24 cellular contexts compared by ENCODE assay signal in genomic region chr4:148074462-148074861, GRCh38.
A peak's percentile ranks its signal among the peaks of the same experiment; 100 is the strongest.
DNase-seq lines count a peak whose midpoint lies in the region; ATAC-seq and TF ChIP-seq lines count a peak whose summit lies in the region.
"Had no signal": no experiment of that assay in that cellular context is flagged by ENCODE, and none has a peak within 500 bp of the region (broad histone marks: within the 10 kb centered on the region; RNA-seq: fewer than 3 reads in every experiment).

No MANE protein-coding gene starts in this region.

- H3K36me3 ChIP-seq in left ventricle myocardium inferior (peaks cover 62% of the 10 kb centered on the region), endodermal cell (ENCODE audit: control insufficient read depth, insufficient read depth, low read length) (peaks cover 3% of the 10 kb centered on the region), psoas muscle (ENCODE audit: insufficient read depth in 1 of 2, low read depth in 1 of 2) (peaks cover 3 to 25% of the 10 kb centered on the region in 2 donors), hepatocyte (replicated peaks; ENCODE audit: insufficient read depth, low read depth) (no peaks in the 10 kb centered on the region)

- H3K4me3 Mint-ChIP-seq in chondrocyte (ENCODE audit: unreplicated experiment) (no peak overlapping the region), endodermal cell (no peak overlapping the region)
- H3K4me3 Mint-ChIP-seq: CD8-positive, alpha-beta memory T cell; GM23338; HFFc6; IgD-negative memory B cell had no signal

- peaks cover 51% of the 10 kb centered on the region for H3K36me3 Mint-ChIP-seq in chondrocyte (ENCODE audit: low read depth)
- peaks cover 40% of the 10 kb centered on the region for H3K36me3 Mint-ChIP-seq in endodermal cell (ENCODE audit: low read depth)

- no peak overlapping the region for H3K4me2 ChIP-seq in hepatocyte
- H3K4me2 ChIP-seq: GM23338 had no signal

- H3K4me1 ChIP-seq in left ventricle myocardium inferior, result peaks cover 61% of the 10 kb centered on the region
- no peaks in the 10 kb centered on the region for H3K4me1 ChIP-seq in endodermal cell (ENCODE audit: control insufficient read depth, insufficient read depth, low read length)
- H3K4me1 ChIP-seq in psoas muscle, result peaks cover 55% of the 10 kb centered on the region
- no peaks in the 10 kb centered on the region for H3K4me1 ChIP-seq in hepatocyte (ENCODE audit: insufficient read depth)

- TF ChIP-seq CTCF in left ventricle myocardium inferior (IDR thresholded peaks at IDR 0.05; ENCODE audit: borderline replicate concordance) (no peak), chondrocyte (IDR thresholded peaks at IDR 0.05) (no peak), endodermal cell (conservative IDR thresholded peaks at IDR 0.05) (no peak), psoas muscle (IDR thresholded peaks at IDR 0.05) (no peak), hepatocyte (IDR thresholded peaks at IDR 0.05; ENCODE audit: poor library complexity) (no peak)

- no peak overlapping the region for H2AFZ ChIP-seq in hepatocyte
- H2AFZ ChIP-seq: GM23338 had no signal

- no peak overlapping the region for H3K4me3 ChIP-seq in left ventricle myocardium inferior
- peak overlapping the region; percentile 17 for H3K4me3 ChIP-seq in endodermal cell (ENCODE audit: low read length)
- no peak overlapping the region for H3K4me3 ChIP-seq in psoas muscle
- no peak overlapping the region for H3K4me3 ChIP-seq in hepatocyte
- H3K4me3 ChIP-seq: GM12878, GM23338 had no signal

- no peak overlapping the region for H3K9ac ChIP-seq in endodermal cell (ENCODE audit: extremely low read depth, low read length, poor library complexity, severe bottlenecking)

- H3K9me3 ChIP-seq in left ventricle myocardium inferior (replicated peaks) (peaks cover 25% of the 10 kb centered on the region), endodermal cell (ENCODE audit: control insufficient read depth, low read length) (peaks cover 27% of the 10 kb centered on the region), psoas muscle (no peaks in the 10 kb centered on the region), hepatocyte (ENCODE audit: low read depth) (no peaks in the 10 kb centered on the region)
- H3K9me3 ChIP-seq: BE2C had no signal

- H3K27ac ChIP-seq in left ventricle myocardium inferior (replicated peaks) (no peak overlapping the region), endodermal cell (ENCODE audit: low read depth, low read length) (no peak overlapping the region), psoas muscle (peak overlapping the region; percentile 46), hepatocyte (no peak overlapping the region)

- H3K27me3 Mint-ChIP-seq in chondrocyte (ENCODE audit: low read depth), result no peaks in the 10 kb centered on the region
- H3K27me3 Mint-ChIP-seq in endodermal cell (ENCODE audit: insufficient read depth), result no peaks in the 10 kb centered on the region
- H3K27me3 Mint-ChIP-seq: CD4-positive, CD25-positive, alpha-beta regulatory T cell; CD8-positive, alpha-beta memory T cell; IgD-negative memory B cell had no signal

- WGBS in endodermal cell (ENCODE audit: insufficient coverage in 1 of 2, insufficient read length in 1 of 2), 2 experiments, result 95% methylated on average over 5 of the region's 5 CpGs; no CpG with 5 or more reads in 1 of the 2 experiments
- WGBS in psoas muscle, 3 donors, result 54 to 62% (median 58%) methylated on average over 5 of the region's 5 CpGs
- 97% methylated on average over 5 of the region's 5 CpGs for WGBS in hepatocyte (ENCODE audit: low lambda C conversion rate, missing lambda C conversion rate)

- ATAC-seq in Right ventricle myocardium superior (ENCODE audit: poor library complexity), result peak; percentile 6
- peak in 3 of 4 donors; percentile 32 to 35 (median 33) for ATAC-seq in psoas muscle
- ATAC-seq: GM12878, GM23338, HCT116, HepG2 had no signal

- H3K27me3 ChIP-seq in left ventricle myocardium inferior (ENCODE audit: low read depth), result no peaks in the 10 kb centered on the region
- H3K27me3 ChIP-seq in endodermal cell (ENCODE audit: control insufficient read depth, insufficient read depth, low read length, poor library complexity, severe bottlenecking), result no peaks in the 10 kb centered on the region
- H3K27me3 ChIP-seq in psoas muscle (ENCODE audit: insufficient read depth in 3 of 3, low read length in 2 of 3), result no peaks in the 10 kb centered on the region
- H3K27me3 ChIP-seq in hepatocyte, result no peaks in the 10 kb centered on the region
- H3K27me3 ChIP-seq: BE2C had no signal

- peaks cover 24% of the 10 kb centered on the region for H3K4me1 Mint-ChIP-seq in chondrocyte (ENCODE audit: low read depth)
- H3K4me1 Mint-ChIP-seq in endodermal cell, result peaks cover 6% of the 10 kb centered on the region
- H3K4me1 Mint-ChIP-seq: CD4-positive, CD25-positive, alpha-beta regulatory T cell; IgD-negative memory B cell had no signal

- peaks cover 12% of the 10 kb centered on the region for H3K9me3 Mint-ChIP-seq in chondrocyte (ENCODE audit: low read depth)
- H3K9me3 Mint-ChIP-seq in endodermal cell, result peaks cover 34% of the 10 kb centered on the region

- no peaks in the 10 kb centered on the region for H4K20me1 ChIP-seq in hepatocyte (ENCODE audit: insufficient read depth, poor library complexity, severe bottlenecking)

- no peaks in the 10 kb centered on the region for H3K79me2 ChIP-seq in hepatocyte

- DNase-seq in Right ventricle myocardium superior (no peak), left ventricle myocardium inferior (no peak), chondrocyte (ENCODE audit: low spot score) (no peak), endodermal cell (no peak), psoas muscle (no peak), hepatocyte (ENCODE audit: low spot score) (no peak), SW 1271 (lab: John Stamatoyannopoulos, UW) (no peak)
- DNase-seq: ACHN; BE2C; C1 segment of cervical spinal cord; CD4-positive, CD25-positive, alpha-beta regulatory T cell; CD8-positive, alpha-beta memory T cell; COR-L47; DMS 273 treated with DMSO at 0.1 percent for 48 hours; DMS53; DND-41; EL; H7; HFFc6 had no signal

- H3K27ac Mint-ChIP-seq in chondrocyte (ENCODE audit: unreplicated experiment), result peak overlapping the region; percentile 28
- H3K27ac Mint-ChIP-seq in endodermal cell, result no peak overlapping the region
- H3K27ac Mint-ChIP-seq: CD4-positive, CD25-positive, alpha-beta regulatory T cell; GM23338; HFFc6; IgD-negative memory B cell had no signal

- H3K9me2 ChIP-seq in hepatocyte (replicated peaks; ENCODE audit: insufficient read depth), result no peaks in the 10 kb centered on the region

- intact Hi-C loops in Right ventricle myocardium superior (cut with DNase I), result no loop called here
- intact Hi-C loops in left ventricle myocardium inferior (cut with micrococcal nuclease), result no loop called here
- intact Hi-C loops in psoas muscle (cut with DNase I), result no loop called here
